Comparison of ENCODE assay signal across 12 cellular contexts in the genomic region with DNA sequence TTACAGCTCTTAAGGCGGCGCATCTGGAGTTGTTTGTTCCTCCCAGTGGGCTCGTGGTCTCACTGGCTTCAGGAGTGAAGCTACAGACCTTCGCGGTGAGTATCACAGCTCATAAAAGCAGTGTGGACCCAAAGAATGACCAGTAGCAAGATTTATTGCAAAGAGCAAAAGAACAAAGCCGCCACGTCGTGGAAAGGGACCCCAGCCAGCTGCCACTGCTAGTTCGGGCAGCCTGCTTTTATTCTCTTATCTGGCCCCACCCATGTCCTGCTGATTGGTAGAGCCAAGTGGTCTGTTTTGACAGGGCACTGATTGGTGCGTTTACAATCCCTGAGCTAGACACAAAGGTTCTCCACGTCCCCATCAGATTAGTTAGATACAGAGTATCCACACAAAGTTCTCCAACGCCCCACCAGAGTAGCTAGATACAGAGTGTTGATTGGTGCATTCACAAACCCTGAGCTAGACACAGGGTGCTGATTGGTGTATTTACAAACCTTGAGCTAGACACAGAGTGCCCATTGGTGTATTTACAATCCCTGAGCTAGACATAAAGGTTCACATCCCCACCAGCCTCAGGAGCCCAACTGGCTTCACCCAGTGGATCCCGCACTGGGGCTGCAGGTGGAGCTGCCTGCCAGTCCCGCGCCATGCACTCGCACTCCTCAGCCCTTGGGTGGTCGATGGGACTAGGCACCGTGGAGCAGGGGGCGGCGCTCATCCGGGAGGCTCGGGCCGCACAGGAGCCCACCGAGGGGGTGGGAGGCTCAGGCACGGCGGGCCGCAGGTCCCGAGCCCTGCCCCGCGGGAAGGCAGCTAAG. TPM values are rescaled to one million over a fixed set of nuclear protein-coding genes. Genes with fewer than 3 reads are reported as not detected.
"Had no signal": no experiment of that assay in that cellular context is flagged by ENCODE, and none has a peak within 500 bp of the region (broad histone marks: within the 10 kb centered on the region; RNA-seq: fewer than 3 reads in every experiment).

No MANE protein-coding gene starts in this region.

RNA-seq across cellular contexts. Expression of a gene that starts 48.5 kb away (rescaled TPM):
- total RNA-seq: subcutaneous adipose tissue, suprapubic skin, thoracic aorta, thyroid gland, transverse colon, upper lobe of left lung, upper lobe of right lung, ureter, uterus, vagina had no signal

RNA-seq across cellular contexts. Expression of a gene that starts 56.8 kb away (rescaled TPM):
- total RNA-seq: stomach, upper lobe of right lung, ureter, urinary bladder, vagina had no signal
